ENCODE assay signal across 11 cellular contexts in genomic region chr7:1558181-1558811, GRCh38. TPM values are rescaled to one million over a fixed set of nuclear protein-coding genes. Genes with fewer than 3 reads are reported as not detected.
DNase-seq lines count a peak whose midpoint lies in the region; ATAC-seq and TF ChIP-seq lines count a peak whose summit lies in the region.
"Had no signal": no experiment of that assay in that cellular context is flagged by ENCODE, and none has a peak within 500 bp of the region (broad histone marks: within the 10 kb centered on the region; RNA-seq: fewer than 3 reads in every experiment).

No MANE protein-coding gene starts in this region.

- TF ChIP-seq CTCF in GM13977 (IDR thresholded peaks at IDR 0.05; ENCODE audit: extremely low read depth, insufficient read depth, missing control alignments), result peak; percentile 23
- TF ChIP-seq CTCF in RWPE2 (IDR thresholded peaks at IDR 0.05; ENCODE audit: poor library complexity, severe bottlenecking), result no peak
- peak in 8 of 9 donors; percentile 33 to 73 (median 52) for TF ChIP-seq CTCF in heart right ventricle (IDR thresholded peaks at IDR 0.05)
- TF ChIP-seq CTCF in retinal pigment epithelial cell (conservative IDR thresholded peaks at IDR 0.05; ENCODE audit: low read depth, low read length), result peak; percentile 25
- peak in 1 of 11 experiments; percentile 11 for TF ChIP-seq CTCF in spleen (IDR thresholded peaks at IDR 0.05 in 8 of 11, conservative IDR thresholded peaks at IDR 0.05 in 3 of 11)
- no peak for TF ChIP-seq CTCF in endothelial cell (IDR thresholded peaks at IDR 0.05; ENCODE audit: unreplicated experiment)

- H3K27me3 ChIP-seq in RWPE2 (ENCODE audit: insufficient read depth, poor library complexity, severe bottlenecking), result no peaks in the 10 kb centered on the region
- H3K27me3 ChIP-seq in heart right ventricle, result no peaks in the 10 kb centered on the region
- H3K27me3 ChIP-seq in spleen (replicated peaks in 1 of 7), result peaks cover 0 to 40% (median 0%) of the 10 kb centered on the region in 7 donors

- no peak for DNase-seq in GM13977 (ENCODE audit: low spot score)
- DNase-seq in RWPE2 (ENCODE audit: low spot score), result peak; percentile 68
- peak in 1 of 2 donors; percentile 72 for DNase-seq in heart right ventricle
- DNase-seq in retinal pigment epithelial cell (ENCODE audit: low read depth), result no peak
- DNase-seq in spleen, result no peak
- DNase-seq in NCI-H187 (lab: John Stamatoyannopoulos, UW), result no peak
- DNase-seq in endothelial cell (ENCODE audit: low spot score), result no peak
- DNase-seq: NCI-H226 had no signal

- H3K36me3 ChIP-seq in RWPE2 (ENCODE audit: low read depth), result no peaks in the 10 kb centered on the region
- no peaks in the 10 kb centered on the region for H3K36me3 ChIP-seq in heart right ventricle
- H3K36me3 ChIP-seq in spleen, result no peaks in the 10 kb centered on the region

- H3K4me3 ChIP-seq in RWPE2 (ENCODE audit: severe bottlenecking), result no peak overlapping the region
- no peak overlapping the region for H3K4me3 ChIP-seq in heart right ventricle
- H3K4me3 ChIP-seq in retinal pigment epithelial cell (ENCODE audit: low read length), result no peak overlapping the region
- H3K4me3 ChIP-seq in spleen, result no peak overlapping the region

- peaks cover 2% of the 10 kb centered on the region for H3K4me1 Mint-ChIP-seq in endothelial cell (ENCODE audit: unreplicated experiment)

- H3K4me1 ChIP-seq in RWPE2 (ENCODE audit: insufficient read depth, poor library complexity, severe bottlenecking) (peaks cover 30% of the 10 kb centered on the region), heart right ventricle (peaks cover 8 to 26% (median 19%) of the 10 kb centered on the region in 9 donors), spleen (peaks cover 0 to 18% (median 6%) of the 10 kb centered on the region in 6 donors)

- H3K9me3 ChIP-seq in RWPE2 (ENCODE audit: severe bottlenecking) (no peaks in the 10 kb centered on the region), heart right ventricle (no peaks in the 10 kb centered on the region), spleen (no peaks in the 10 kb centered on the region)

- no peaks in the 10 kb centered on the region for H3K36me3 Mint-ChIP-seq in endothelial cell (ENCODE audit: low read depth, unreplicated experiment)
- H3K36me3 Mint-ChIP-seq: activated naive CD8-positive, alpha-beta T cell had no signal

- no peak overlapping the region for H3K4me3 Mint-ChIP-seq in endothelial cell (ENCODE audit: unreplicated experiment)
- H3K4me3 Mint-ChIP-seq: activated naive CD8-positive, alpha-beta T cell had no signal

- TF ChIP-seq POLR2A in spleen (IDR thresholded peaks at IDR 0.05), result no peak

- no peaks in the 10 kb centered on the region for H3K9me3 Mint-ChIP-seq in endothelial cell (ENCODE audit: unreplicated experiment)

- no peak for ATAC-seq in RWPE2 (ENCODE audit: low read depth)
- ATAC-seq in heart right ventricle, result peak; percentile 48 to 76 (median 70)
- ATAC-seq in HG03460 (IDR thresholded peaks at IDR 0.05; ENCODE audit: unreplicated experiment), result no peak
- ATAC-seq: activated CD4-positive, CD25-positive, alpha-beta regulatory T cell treated with anti-CD3 and anti-CD28 coated beads, Interleukin-2, amount 50 U/mL, for 24 hours had no signal

- H3K27ac Mint-ChIP-seq in endothelial cell (ENCODE audit: unreplicated experiment), result no peak overlapping the region
- H3K27ac Mint-ChIP-seq: activated naive CD8-positive, alpha-beta T cell had no signal

- 23 to 34% methylated on average over 24 of the region's 24 CpGs for WGBS in heart right ventricle, 2 donors
- 58 to 73% (median 67%) methylated on average over 17 to 24 of the region's 24 CpGs for WGBS in spleen, 5 donors

- in situ Hi-C loops in GM13977 (cut with MboI; ENCODE audit: low pct_unique_long_range_greater_than_20kb, low sequenced_read_pairs, unreplicated experiment), result loop anchor here (25.0 kb wide), 1 partner anchor 779 kb away; no protein-coding TSS in a partner anchor

- intact Hi-C loops in heart right ventricle (cut with DNase I) (loop anchor here (2.0 to 10.0 kb wide), 4 partner anchors 45 to 56 kb away; partner anchors contain the start of gene INTS1 (in 2 of the 10)), spleen (cut with DNase I; ENCODE audit: low total_unique reads) (no loop called here)

- H3K27me3 Mint-ChIP-seq in endothelial cell (ENCODE audit: unreplicated experiment), result peaks cover 4% of the 10 kb centered on the region
- H3K27me3 Mint-ChIP-seq: activated naive CD8-positive, alpha-beta T cell had no signal

- no peak overlapping the region for H3K27ac ChIP-seq in RWPE2 (ENCODE audit: poor library complexity, severe bottlenecking)
- no peak overlapping the region for H3K27ac ChIP-seq in heart right ventricle
- H3K27ac ChIP-seq in spleen, result no peak overlapping the region

RNA-seq across cellular contexts. Expression of gene TMEM184A, which starts 2.3 kb away (rescaled TPM):
- total RNA-seq in heart right ventricle, result under 1 TPM; 0.09 to 0.85 (median 0.51) TPM
- 1 to 10 TPM in 1 of 2 donors, under 1 TPM in 1; 0.45 to 1.2 TPM for polyA plus RNA-seq in heart right ventricle
- under 1 TPM in 3 of 7 donors, not detected in 4; 0.17 to 0.39 (median 0.28) TPM for total RNA-seq in spleen
- under 1 TPM; 0.09 to 0.26 (median 0.15) TPM for polyA plus RNA-seq in spleen
- 0.21 TPM for total RNA-seq in endothelial cell (ENCODE audit: unreplicated experiment)

RNA-seq across cellular contexts. Expression of gene PSMG3, which starts 11.5 kb away (rescaled TPM):
- 10 to 100 TPM in 8 of 10 donors, 1 to 10 TPM in 2; 7.3 to 14.1 (median 11.1) TPM for total RNA-seq in heart right ventricle
- 10 to 100 TPM; 44.6 to 45.7 TPM for polyA plus RNA-seq in heart right ventricle
- total RNA-seq in spleen, result 10 to 100 TPM; 18.2 to 41.1 (median 23.0) TPM
- 10 to 100 TPM; 84.5 to 89.9 (median 86.7) TPM for polyA plus RNA-seq in spleen
- total RNA-seq in endothelial cell (ENCODE audit: unreplicated experiment), result 20.3 TPM

RNA-seq across cellular contexts. Expression of gene MAFK, which starts 27.8 kb away (rescaled TPM):
- total RNA-seq in heart right ventricle (100 to 1,000 TPM in 5 of 10 donors, 10 to 100 TPM in 5; 58.6 to 180 (median 106) TPM), spleen (10 to 100 TPM; 11.2 to 36.6 (median 27.0) TPM), endothelial cell (ENCODE audit: unreplicated experiment) (3.4 TPM)
- polyA plus RNA-seq in heart right ventricle (100 to 1,000 TPM in 1 of 2 donors, 10 to 100 TPM in 1; 82.1 to 102 TPM), spleen (10 to 100 TPM in 2 of 3 donors, 1 to 10 TPM in 1; 8.9 to 30.4 (median 10.3) TPM)

RNA-seq across cellular contexts. Expression of gene INTS1, which starts 54.1 kb away (rescaled TPM):
- total RNA-seq in heart right ventricle (10 to 100 TPM; 41.5 to 59.4 (median 45.4) TPM), spleen (10 to 100 TPM; 47.3 to 95.7 (median 79.0) TPM), endothelial cell (ENCODE audit: unreplicated experiment) (109 TPM)
- polyA plus RNA-seq in heart right ventricle (10 to 100 TPM; 42.4 to 58.0 TPM), spleen (100 to 1,000 TPM in 1 of 3 donors, 10 to 100 TPM in 2; 51.4 to 126 (median 80.3) TPM)

Comparison
In these comparisons a context has a peak if more than half of its experiments do, and no peak if none do; other contexts are left out.
1. CTCF ChIP-seq: peak in GM13977 (single experiment), heart right ventricle (8 of 9) and retinal pigment epithelial cell (single experiment); none in RWPE2 (single experiment) and endothelial cell (single experiment).
2. ATAC-seq: peak in heart right ventricle (8 of 8); none in RWPE2 (single experiment) and HG03460 (single experiment).